23 cellular contexts compared by ENCODE assay signal in the genomic region with DNA sequence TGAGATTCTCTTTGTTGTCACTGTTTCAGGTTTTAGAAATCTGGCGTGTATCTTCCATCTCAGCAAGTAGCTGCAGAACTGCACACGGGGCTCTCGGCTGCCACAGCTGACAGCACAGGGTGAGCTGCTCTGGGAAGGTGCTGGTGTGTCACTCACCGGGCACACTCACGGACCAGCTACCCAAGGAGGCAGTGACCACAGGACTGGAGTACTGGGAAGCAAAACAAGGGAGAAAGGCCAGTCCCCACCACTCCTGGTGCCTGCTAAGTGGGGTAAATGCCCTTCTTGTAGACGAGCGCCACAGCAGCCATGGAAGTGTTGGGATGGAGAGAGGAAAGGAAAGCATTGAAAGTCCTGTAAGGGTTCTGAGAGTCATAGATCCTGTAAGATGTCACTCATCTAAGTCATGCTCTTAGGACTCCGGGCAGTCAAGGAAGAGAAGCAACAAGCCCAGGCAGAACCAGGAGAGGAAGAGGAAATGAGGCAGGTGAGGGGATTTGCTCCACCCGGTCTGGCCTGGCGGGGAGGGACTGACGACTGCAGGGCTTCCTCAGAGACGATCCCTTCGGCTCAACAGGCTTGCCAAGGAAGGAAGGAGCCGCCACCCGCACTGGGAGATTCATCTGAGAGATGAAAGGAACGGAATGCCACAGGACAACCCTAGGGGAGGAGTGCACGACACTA. TPM values are rescaled to one million over a fixed set of nuclear protein-coding genes. Genes with fewer than 3 reads are reported as not detected.
DNase-seq lines count a peak whose midpoint lies in the region; ATAC-seq, FAIRE-seq and TF ChIP-seq lines count a peak whose summit lies in the region.
"Had no signal": no experiment of that assay in that cellular context is flagged by ENCODE, and none has a peak within 500 bp of the region (broad histone marks: within the 10 kb centered on the region; RNA-seq: fewer than 3 reads in every experiment).

No MANE protein-coding gene starts in this region.

- H3K36me3 ChIP-seq in breast epithelium (no peaks in the 10 kb centered on the region), keratinocyte (ENCODE audit: control insufficient read depth in 2 of 2, extremely low read depth in 1 of 2, insufficient read depth in 2 of 2, low read length in 2 of 2) (no peaks in the 10 kb centered on the region), Karpas-422 (ENCODE audit: insufficient read depth, low read length) (no peaks in the 10 kb centered on the region)
- H3K36me3 ChIP-seq: vagina had no signal

- H3K9me3 Mint-ChIP-seq in MCF 10A (ENCODE audit: unreplicated experiment), result no peaks in the 10 kb centered on the region
- no peaks in the 10 kb centered on the region for H3K9me3 Mint-ChIP-seq in activated T-helper 2 cell treated with anti-CD3 and anti-CD28 coated beads, Interferon-gamma antibody, Interleukin-2, Interleukin-4, amounts not matched to agents 10 μg/mL and 5 μg/mL and 100 μg/mL, durations not matched to agents 14 hours and 24 hours and 36 hours
- H3K9me3 Mint-ChIP-seq in type B pancreatic cell, result no peaks in the 10 kb centered on the region
- H3K9me3 Mint-ChIP-seq in activated naive CD4-positive, alpha-beta T cell treated with anti-CD3 and anti-CD28 coated beads for 36 hours, result no peaks in the 10 kb centered on the region
- H3K9me3 Mint-ChIP-seq: activated CD4-positive, alpha-beta memory T cell treated with anti-CD3 and anti-CD28 coated beads, Interleukin-2, amount 10 ng/mL, durations not matched to agents 7 days and 5 days; activated naive CD8-positive, alpha-beta T cell treated with anti-CD3 and anti-CD28 coated beads for 36 hours; endodermal cell; nephron had no signal

- no peak for ATAC-seq in HG03460 (IDR thresholded peaks at IDR 0.05; ENCODE audit: unreplicated experiment)

- no peak overlapping the region for H3K4me3 ChIP-seq in breast epithelium
- peak overlapping the region in 2 of 3 experiments; percentile 14 to 37 for H3K4me3 ChIP-seq in keratinocyte (ENCODE audit: control insufficient read depth in 2 of 3, extremely low read depth in 1 of 3, insufficient read depth in 2 of 3, low read depth in 1 of 3, low read length in 3 of 3)
- H3K4me3 ChIP-seq in Karpas-422 (ENCODE audit: low read length), result no peak overlapping the region
- H3K4me3 ChIP-seq: skin epidermis, vagina had no signal

- POLR2A ChIA-PET in MCF 10A (lab: Yijun Ruan, JAX), result no interaction called here

- peaks cover 24% of the 10 kb centered on the region for H3K4me1 Mint-ChIP-seq in MCF 10A (ENCODE audit: insufficient read depth, unreplicated experiment)
- peaks cover 32% of the 10 kb centered on the region for H3K4me1 Mint-ChIP-seq in activated T-helper 2 cell treated with anti-CD3 and anti-CD28 coated beads, Interferon-gamma antibody, Interleukin-2, Interleukin-4, amounts not matched to agents 10 μg/mL and 5 μg/mL and 100 μg/mL, durations not matched to agents 14 hours and 24 hours and 36 hours (ENCODE audit: low read depth)
- peaks cover 9% of the 10 kb centered on the region for H3K4me1 Mint-ChIP-seq in type B pancreatic cell (ENCODE audit: unreplicated experiment)
- peaks cover 2% of the 10 kb centered on the region for H3K4me1 Mint-ChIP-seq in activated naive CD4-positive, alpha-beta T cell treated with anti-CD3 and anti-CD28 coated beads for 36 hours (ENCODE audit: low read depth)
- H3K4me1 Mint-ChIP-seq: nephron had no signal

- H3K9me3 ChIP-seq in breast epithelium (no peaks in the 10 kb centered on the region), keratinocyte (ENCODE audit: control insufficient read depth, low read depth, low read length) (no peaks in the 10 kb centered on the region), Karpas-422 (ENCODE audit: low read length) (no peaks in the 10 kb centered on the region)
- H3K9me3 ChIP-seq: vagina had no signal

- no peaks in the 10 kb centered on the region for H3K27me3 ChIP-seq in breast epithelium
- no peaks in the 10 kb centered on the region for H3K27me3 ChIP-seq in keratinocyte (ENCODE audit: control insufficient read depth, extremely low read depth, insufficient read depth, low read length)
- H3K27me3 ChIP-seq in Karpas-422 (ENCODE audit: low read length), result no peaks in the 10 kb centered on the region
- H3K27me3 ChIP-seq: vagina had no signal

- no TSS peak for BruUV-seq in MCF 10A (replicated peaks; lab: Mats Ljungman, UMichigan)

- H3K27ac ChIP-seq in breast epithelium (no peak overlapping the region), keratinocyte (ENCODE audit: control insufficient read depth, insufficient read depth, low read length) (peak overlapping the region; percentile 79), Karpas-422 (ENCODE audit: low read length) (no peak overlapping the region)
- H3K27ac ChIP-seq: vagina had no signal

- no peak for TF ChIP-seq CTCF in MCF 10A (IDR thresholded peaks at IDR 0.05; ENCODE audit: unreplicated experiment)
- TF ChIP-seq CTCF in breast epithelium (IDR thresholded peaks at IDR 0.05), result no peak
- no peak for TF ChIP-seq CTCF in keratinocyte (optimal IDR thresholded peaks at IDR 0.05 in 1 of 3, IDR thresholded peaks at IDR 0.05 in 1 of 3, conservative IDR thresholded peaks at IDR 0.05 in 1 of 3; ENCODE audit: extremely low read depth in 1 of 3, insufficient read depth in 2 of 3, low read length in 3 of 3)
- no peak for TF ChIP-seq CTCF in type B pancreatic cell (conservative IDR thresholded peaks at IDR 0.05)

- dilution Hi-C loops in keratinocyte (cut with MboI; ENCODE audit: extremely low pct_ligation_motif_present, low sequenced_read_pairs), result no loop called here

- H3K4me3 Mint-ChIP-seq in MCF 10A (ENCODE audit: unreplicated experiment), result peak overlapping the region; percentile 6
- H3K4me3 Mint-ChIP-seq in activated T-helper 2 cell treated with anti-CD3 and anti-CD28 coated beads, Interferon-gamma antibody, Interleukin-2, Interleukin-4, amounts not matched to agents 10 μg/mL and 5 μg/mL and 100 μg/mL, durations not matched to agents 14 hours and 24 hours and 36 hours (ENCODE audit: low read depth), result no peak overlapping the region
- H3K4me3 Mint-ChIP-seq in type B pancreatic cell, result no peak overlapping the region
- H3K4me3 Mint-ChIP-seq in activated naive CD4-positive, alpha-beta T cell treated with anti-CD3 and anti-CD28 coated beads for 36 hours, result no peak overlapping the region
- H3K4me3 Mint-ChIP-seq: activated CD4-positive, alpha-beta memory T cell treated with anti-CD3 and anti-CD28 coated beads, Interleukin-2, amount 10 ng/mL, durations not matched to agents 7 days and 5 days; activated naive CD8-positive, alpha-beta T cell treated with anti-CD3 and anti-CD28 coated beads for 36 hours; endodermal cell; nephron had no signal

- peak overlapping the region; percentile 58 for H3K9ac ChIP-seq in keratinocyte (ENCODE audit: control insufficient read depth, extremely low read depth, insufficient read depth, low read length)
- no peak overlapping the region for H3K9ac ChIP-seq in Karpas-422 (ENCODE audit: low read length)

- H3K36me3 Mint-ChIP-seq in MCF 10A (ENCODE audit: insufficient read depth, unreplicated experiment) (no peaks in the 10 kb centered on the region), type B pancreatic cell (no peaks in the 10 kb centered on the region)
- H3K36me3 Mint-ChIP-seq in activated T-helper 2 cell treated with anti-CD3 and anti-CD28 coated beads, Interferon-gamma antibody, Interleukin-2, Interleukin-4, amounts not matched to agents 10 μg/mL and 5 μg/mL and 100 μg/mL, durations not matched to agents 14 hours and 24 hours and 36 hours (ENCODE audit: low read depth), result no peaks in the 10 kb centered on the region
- H3K36me3 Mint-ChIP-seq in activated naive CD4-positive, alpha-beta T cell treated with anti-CD3 and anti-CD28 coated beads for 36 hours (ENCODE audit: low read depth), result no peaks in the 10 kb centered on the region
- H3K36me3 Mint-ChIP-seq: activated naive CD8-positive, alpha-beta T cell treated with anti-CD3 and anti-CD28 coated beads for 36 hours had no signal

- H3K27me3 Mint-ChIP-seq in MCF 10A (ENCODE audit: insufficient read depth, unreplicated experiment) (no peaks in the 10 kb centered on the region), type B pancreatic cell (no peaks in the 10 kb centered on the region)
- no peaks in the 10 kb centered on the region for H3K27me3 Mint-ChIP-seq in activated T-helper 2 cell treated with anti-CD3 and anti-CD28 coated beads, Interferon-gamma antibody, Interleukin-2, Interleukin-4, amounts not matched to agents 10 μg/mL and 5 μg/mL and 100 μg/mL, durations not matched to agents 14 hours and 24 hours and 36 hours (ENCODE audit: low read depth)
- H3K27me3 Mint-ChIP-seq in activated naive CD4-positive, alpha-beta T cell treated with anti-CD3 and anti-CD28 coated beads for 36 hours (ENCODE audit: low read depth), result no peaks in the 10 kb centered on the region
- H3K27me3 Mint-ChIP-seq: activated CD4-positive, alpha-beta memory T cell treated with anti-CD3 and anti-CD28 coated beads, Interleukin-2, amount 10 ng/mL, durations not matched to agents 7 days and 5 days; activated naive CD8-positive, alpha-beta T cell treated with anti-CD3 and anti-CD28 coated beads for 36 hours had no signal

- H3K27ac Mint-ChIP-seq in MCF 10A (ENCODE audit: low read depth, unreplicated experiment) (peak overlapping the region; percentile 28), type B pancreatic cell (peak overlapping the region; percentile 64)
- peak overlapping the region; percentile 19 for H3K27ac Mint-ChIP-seq in activated T-helper 2 cell treated with anti-CD3 and anti-CD28 coated beads, Interferon-gamma antibody, Interleukin-2, Interleukin-4, amounts not matched to agents 10 μg/mL and 5 μg/mL and 100 μg/mL, durations not matched to agents 14 hours and 24 hours and 36 hours
- H3K27ac Mint-ChIP-seq in activated naive CD4-positive, alpha-beta T cell treated with anti-CD3 and anti-CD28 coated beads for 36 hours, result no peak overlapping the region
- H3K27ac Mint-ChIP-seq: activated CD4-positive, alpha-beta memory T cell treated with anti-CD3 and anti-CD28 coated beads, Interleukin-2, amount 10 ng/mL, durations not matched to agents 7 days and 5 days; activated naive CD8-positive, alpha-beta T cell treated with anti-CD3 and anti-CD28 coated beads for 36 hours; nephron had no signal

- no peaks in the 10 kb centered on the region for H3K9me1 ChIP-seq in keratinocyte (ENCODE audit: control insufficient read depth, extremely low read depth, insufficient read depth, low read length)

- peak; percentile 36 for DNase-seq in MCF 10A (ENCODE audit: unreplicated experiment)
- DNase-seq in breast epithelium (ENCODE audit: low spot score in 2 of 2), result no peak
- DNase-seq in activated T-helper 2 cell treated with anti-CD3 and anti-CD28 coated beads, Interferon-gamma antibody, Interleukin-2, Interleukin-4, amounts not matched to agents 10 μg/mL and 5 μg/mL and 100 μg/mL, durations not matched to agents 14 hours and 24 hours and 36 hours (ENCODE audit: low spot score), result no peak
- no peak for DNase-seq in keratinocyte (ENCODE audit: low read depth, low spot score)
- DNase-seq in type B pancreatic cell (ENCODE audit: extremely low spot score, unreplicated experiment), result no peak
- DNase-seq in activated naive CD4-positive, alpha-beta T cell treated with anti-CD3 and anti-CD28 coated beads for 36 hours, result no peak
- no peak for DNase-seq in Karpas-422
- DNase-seq: activated CD4-positive, alpha-beta memory T cell treated with anti-CD3 and anti-CD28 coated beads, Interleukin-2, amount 10 ng/mL, durations not matched to agents 7 days and 5 days; activated naive CD8-positive, alpha-beta T cell treated with anti-CD3 and anti-CD28 coated beads for 36 hours; endodermal cell; KG1; NCI-H1092; NCI-H2081; NCI-H524; SHP77; stimulated activated CD4-positive, alpha-beta T cell treated with anti-CD3 and anti-CD28 coated beads, Interleukin-4, amount 100 ng/mL, for 1 hour had no signal

- no peak for TF ChIP-seq POLR2A in breast epithelium (IDR thresholded peaks at IDR 0.05)

- H3K79me2 ChIP-seq in keratinocyte (ENCODE audit: control insufficient read depth, insufficient read depth, low read length) (no peaks in the 10 kb centered on the region), Karpas-422 (ENCODE audit: low read length) (no peaks in the 10 kb centered on the region)

- H4K20me1 ChIP-seq in keratinocyte (ENCODE audit: control insufficient read depth, extremely low read depth, insufficient read depth, low read length), result no peaks in the 10 kb centered on the region
- H4K20me1 ChIP-seq in Karpas-422 (ENCODE audit: insufficient read depth, low read depth, low read length), result no peaks in the 10 kb centered on the region

- CTCF ChIA-PET in MCF 10A (lab: Yijun Ruan, JAX), result interaction anchor here (0.5 kb wide), 1 partner anchor 118 kb away, joined by 3 read pairs; no protein-coding TSS in a partner anchor
- CTCF ChIA-PET in activated naive CD4-positive, alpha-beta T cell treated with anti-CD3 and anti-CD28 coated beads for 36 hours (lab: Charles Lee), result no interaction called here

- H3K4me2 ChIP-seq in keratinocyte (ENCODE audit: control insufficient read depth, extremely low read depth, insufficient read depth, low read depth, low read length) (peak overlapping the region; percentile 81), Karpas-422 (ENCODE audit: low read depth, low read length, poor library complexity, severe bottlenecking) (no peak overlapping the region)

- H2AFZ ChIP-seq in keratinocyte (ENCODE audit: control insufficient read depth, low read length), result peak overlapping the region; percentile 87
- H2AFZ ChIP-seq in Karpas-422 (ENCODE audit: low read length), result no peak overlapping the region

- no peaks in the 10 kb centered on the region for H3K9me2 ChIP-seq in Karpas-422 (replicated peaks; ENCODE audit: insufficient read depth, low read length)

- no peaks in the 10 kb centered on the region for H3K4me1 ChIP-seq in breast epithelium
- peaks cover 26% of the 10 kb centered on the region for H3K4me1 ChIP-seq in keratinocyte (ENCODE audit: control insufficient read depth, extremely low read depth, insufficient read depth, low read length)
- H3K4me1 ChIP-seq in Karpas-422 (ENCODE audit: low read length), result peaks cover 14% of the 10 kb centered on the region

- intact Hi-C loops in MCF 10A (cut with micrococcal nuclease) (no loop called here), breast epithelium (cut with DNase I; ENCODE audit: low total_unique reads) (no loop called here)
- intact Hi-C loops in activated T-helper 2 cell treated with anti-CD3 and anti-CD28 coated beads, Interferon-gamma antibody, Interleukin-2, Interleukin-4, amounts not matched to agents 10 μg/mL and 5 μg/mL and 100 μg/mL, durations not matched to agents 14 hours and 24 hours and 36 hours (cut with micrococcal nuclease), result no loop called here
- intact Hi-C loops in activated naive CD4-positive, alpha-beta T cell treated with anti-CD3 and anti-CD28 coated beads for 36 hours (cut with micrococcal nuclease), result no loop called here

- FAIRE-seq in keratinocyte (lab: Jason Lieb, UNC), result peak; percentile 74
- FAIRE-seq: A204.1, D721Med, H54 had no signal

RNA-seq across cellular contexts. Expression of gene PRDM1, which starts 48.1 kb away (rescaled TPM):
- 12.6 and 13.1 TPM in 2 replicates for total RNA-seq in MCF 10A (2022)
- 10 to 100 TPM in 2 of 3 donors, 1 to 10 TPM in 1; 6.9 to 16.0 (median 13.1) TPM for total RNA-seq in breast epithelium
- 49.1 and 52.3 TPM in 2 replicates for total RNA-seq in activated T-helper 2 cell treated with anti-CD3 and anti-CD28 coated beads, Interferon-gamma antibody, Interleukin-2, Interleukin-4, amounts not matched to agents 10 μg/mL and 5 μg/mL and 100 μg/mL, durations not matched to agents 14 hours and 24 hours and 36 hours
- polyA plus RNA-seq in keratinocyte, result 3.9 to 8.6 TPM (median 6.7 TPM) in 3 replicates
- polyA plus RNA-seq in keratinocyte (2011; ENCODE audit: low read depth), result 96.8 TPM
- 2.4 and 4.8 TPM in 2 replicates for polyA plus RNA-seq in keratinocyte (2011; cell fraction: cytosol; rRNA removed)
- polyA plus RNA-seq in keratinocyte (2011; cell fraction: nucleus; rRNA removed), result 17.2 and 19.4 TPM in 2 replicates
- polyA plus RNA-seq in keratinocyte (2012; ENCODE audit: low replicate concordance), result 6.1 and 46.3 TPM in 2 replicates
- 12.4 to 14.6 TPM (median 13.3 TPM) in 3 replicates for polyA minus RNA-seq in keratinocyte
- polyA minus RNA-seq in keratinocyte (2011; cell fraction: cytosol; rRNA and poly(A)+ RNA removed), result 3.3 TPM
- polyA minus RNA-seq in keratinocyte (2011; cell fraction: nucleus; rRNA and poly(A)+ RNA removed), result 19.2 and 37.1 TPM in 2 replicates
- 15.5 and 35.5 TPM in 2 replicates for total RNA-seq in type B pancreatic cell (ENCODE audit: low replicate concordance)
- 1 to 10 TPM; 3.4 to 4.0 TPM for total RNA-seq in activated naive CD4-positive, alpha-beta T cell treated with anti-CD3 and anti-CD28 coated beads for 36 hours
- 0.11 and 0.54 TPM in 2 replicates for total RNA-seq in Karpas-422 (2014; rRNA removed; shearing (Covaris generic); ENCODE audit: low replicate concordance)

Comparison
In these comparisons a context has a peak if more than half of its experiments do, and no peak if none do; other contexts are left out.
1. H3K4me3 ChIP-seq: peak in keratinocyte (2 of 3); none in breast epithelium (0 of 3) and Karpas-422 (single experiment).